8 cellular contexts compared by ENCODE assay signal in the genomic region with DNA sequence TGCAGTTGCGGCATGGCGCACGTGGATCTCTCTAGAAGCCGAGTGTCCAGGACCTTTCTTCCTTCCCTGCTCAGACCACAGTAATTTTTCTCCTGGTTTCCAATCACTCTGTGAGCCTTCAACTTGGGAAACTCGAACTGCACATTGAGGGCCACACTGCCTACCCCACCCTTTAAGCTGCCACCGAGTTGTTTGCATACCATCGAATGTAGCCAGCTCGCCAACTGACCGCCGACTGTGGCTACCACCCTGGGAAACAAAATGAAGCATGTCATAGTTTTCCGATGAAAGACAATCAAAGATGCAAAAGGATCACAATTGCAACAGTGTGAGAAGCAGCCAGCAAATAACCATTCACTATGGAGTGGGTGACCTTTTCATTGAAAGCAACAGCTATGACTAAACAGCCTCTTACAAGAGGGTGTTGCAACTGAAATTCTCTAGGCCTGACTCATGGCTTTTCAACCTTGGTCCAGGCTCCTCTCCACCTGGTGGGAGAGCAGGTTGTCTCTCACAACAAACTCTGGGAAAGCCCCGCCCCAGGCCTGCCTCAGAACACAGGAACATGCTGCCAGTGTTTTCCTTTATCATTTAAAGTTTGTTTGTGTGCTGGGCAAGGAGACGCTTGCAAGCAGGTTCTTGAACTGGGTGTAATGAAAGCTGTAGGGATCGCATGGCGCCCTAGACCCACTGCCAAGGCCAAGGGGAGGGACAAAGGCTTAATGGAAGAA.
DNase-seq lines count a peak whose midpoint lies in the region; ATAC-seq and TF ChIP-seq lines count a peak whose summit lies in the region.

No MANE protein-coding gene starts in this region.

- ATAC-seq in right lobe of liver (peak in 3 of 4 donors; percentile 74 to 93 (median 89)), GM21619 (IDR thresholded peaks at IDR 0.05; ENCODE audit: unreplicated experiment) (no peak), HG02798 (IDR thresholded peaks at IDR 0.05; ENCODE audit: poor library complexity, unreplicated experiment) (no peak)

- WGBS in right lobe of liver (ENCODE audit: insufficient coverage, low coverage, low lambda C conversion rate, missing lambda C conversion rate) = 70% methylated on average over 10 of the region's 15 CpGs

- intact Hi-C loops in right lobe of liver (cut with DNase I) = no loop called here

- in situ Hi-C loops in brain microvascular endothelial cell (cut with HindIII; ENCODE audit: low pct_ligation_motif_present, low sequenced_read_pairs) = no loop called here

- TF ChIP-seq CTCF in brain microvascular endothelial cell (IDR thresholded peaks at IDR 0.05; ENCODE audit: low read depth, low read length, missing control alignments) = peak; percentile 44
- peak in 1 of 4 donors; percentile 4 for TF ChIP-seq CTCF in right lobe of liver (IDR thresholded peaks at IDR 0.05)

- H3K36me3 ChIP-seq in brain microvascular endothelial cell (replicated peaks) (no peaks in the 10 kb centered on the region), right lobe of liver (no peaks in the 10 kb centered on the region), SJCRH30 (no peaks in the 10 kb centered on the region)

- H3K4me1 ChIP-seq in right lobe of liver (peaks cover 0 to 4% (median 0%) of the 10 kb centered on the region in 4 donors), SJCRH30 (no peaks in the 10 kb centered on the region)

- no peaks in the 10 kb centered on the region for H3K9me3 ChIP-seq in right lobe of liver
- no peaks in the 10 kb centered on the region for H3K9me3 ChIP-seq in SJCRH30 (replicated peaks)

- H3K27me3 ChIP-seq in brain microvascular endothelial cell (replicated peaks) = no peaks in the 10 kb centered on the region
- H3K27me3 ChIP-seq in right lobe of liver = no peaks in the 10 kb centered on the region
- peaks cover 5% of the 10 kb centered on the region; the same call in 1 of the 2 replicates for H3K27me3 ChIP-seq in SJCRH30

- H3K27ac ChIP-seq in brain microvascular endothelial cell = peak overlapping the region; percentile 79
- no peak overlapping the region for H3K27ac ChIP-seq in right lobe of liver
- no peak overlapping the region for H3K27ac ChIP-seq in SJCRH30

- TF ChIP-seq POLR2A in right lobe of liver (IDR thresholded peaks at IDR 0.05) = no peak

- peak; percentile 97 for DNase-seq in A172 (ENCODE audit: low spot score)
- peak; percentile 73 for DNase-seq in HS-27A (ENCODE audit: low read depth)
- DNase-seq in brain microvascular endothelial cell = peak; percentile 98
- DNase-seq in right lobe of liver = peak in 1 of 3 donors; percentile 75
- DNase-seq in medulla oblongata (ENCODE audit: extremely low spot score) = no peak
- no peak for DNase-seq in SJCRH30

- H3K4me3 ChIP-seq in brain microvascular endothelial cell (ENCODE audit: low read depth, low read length) (no peak overlapping the region), right lobe of liver (no peak overlapping the region), SJCRH30 (no peak overlapping the region)

Comparison
In these comparisons a context has a peak if more than half of its experiments do, and no peak if none do; other contexts are left out.
1. DNase-seq: peak in A172 (single experiment), HS-27A (single experiment) and brain microvascular endothelial cell (single experiment); none in medulla oblongata (single experiment) and SJCRH30 (0 of 2).
2. ATAC-seq: peak in right lobe of liver (3 of 4); none in GM21619 (single experiment) and HG02798 (single experiment).